1 cellular context compared by ENCODE assay signal in the genomic region with DNA sequence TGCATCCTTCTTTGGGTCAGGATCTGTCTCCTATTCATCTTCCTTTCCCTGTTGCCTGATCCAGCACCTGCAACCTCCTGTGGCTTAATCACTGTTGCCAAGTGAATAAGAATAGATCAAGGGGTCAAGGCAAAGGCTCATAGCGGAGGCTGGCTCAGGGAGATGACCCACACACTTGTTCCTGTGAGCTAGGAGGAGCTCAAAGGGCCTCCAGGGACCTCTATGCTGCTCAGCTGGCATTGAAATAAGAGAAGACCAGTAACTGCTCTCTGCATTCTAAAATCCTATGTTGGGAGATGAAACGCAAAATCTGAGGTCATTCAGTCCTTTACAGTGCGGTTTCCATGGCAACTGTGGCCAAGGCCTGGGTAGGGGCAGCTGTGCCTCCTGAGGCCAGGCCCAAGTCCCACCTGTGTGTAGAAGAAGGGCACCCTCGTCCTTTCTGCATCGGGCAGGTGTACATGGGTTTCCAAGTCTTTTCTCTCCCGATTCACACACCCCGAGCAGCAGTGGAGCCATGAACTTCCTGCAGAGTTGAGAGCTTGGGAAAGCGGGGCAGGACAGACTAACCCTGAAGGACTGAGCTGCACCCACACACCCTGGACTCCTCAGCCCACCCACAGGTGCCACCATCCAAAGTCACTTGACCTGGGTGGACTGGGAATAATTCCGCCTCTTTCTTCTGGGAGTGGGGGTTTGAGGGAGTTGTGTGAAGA.
TF ChIP-seq lines count a peak whose summit lies in the region.

No MANE protein-coding gene starts in this region.

TF ChIP-seq in H1, 55 proteins besides CTCF, POLR2A, EP300 and RAD21:
- no peak for TF ChIP-seq TAF7 (optimal IDR thresholded peaks at IDR 0.05; ENCODE audit: borderline replicate concordance, low read depth, low read length)
- TF ChIP-seq CTBP2 (IDR thresholded peaks at IDR 0.05; ENCODE audit: borderline replicate concordance, insufficient read depth, insufficient read length, low read length), result peak; percentile 82
- no peak for TF ChIP-seq YY1 (IDR thresholded peaks at IDR 0.05; ENCODE audit: low read depth, low read length)
- TF ChIP-seq CBX5 (IDR thresholded peaks at IDR 0.05; ENCODE audit: low read depth, low read length), result no peak
- no peak for TF ChIP-seq CHD2 (IDR thresholded peaks at IDR 0.05; ENCODE audit: low read length)
- TF ChIP-seq TAF1 (IDR thresholded peaks at IDR 0.05; ENCODE audit: low read depth, low read length), result 0 out of 2 replicates have a peak, but pooled peaks have one; percentile 18
- TF ChIP-seq, protein P1, sequence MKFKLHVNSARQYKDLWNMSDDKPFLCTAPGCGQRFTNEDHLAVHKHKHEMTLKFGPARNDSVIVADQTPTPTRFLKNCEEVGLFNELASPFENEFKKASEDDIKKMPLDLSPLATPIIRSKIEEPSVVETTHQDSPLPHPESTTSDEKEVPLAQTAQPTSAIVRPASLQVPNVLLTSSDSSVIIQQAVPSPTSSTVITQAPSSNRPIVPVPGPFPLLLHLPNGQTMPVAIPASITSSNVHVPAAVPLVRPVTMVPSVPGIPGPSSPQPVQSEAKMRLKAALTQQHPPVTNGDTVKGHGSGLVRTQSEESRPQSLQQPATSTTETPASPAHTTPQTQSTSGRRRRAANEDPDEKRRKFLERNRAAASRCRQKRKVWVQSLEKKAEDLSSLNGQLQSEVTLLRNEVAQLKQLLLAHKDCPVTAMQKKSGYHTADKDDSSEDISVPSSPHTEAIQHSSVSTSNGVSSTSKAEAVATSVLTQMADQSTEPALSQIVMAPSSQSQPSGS (IDR thresholded peaks at IDR 0.05; ENCODE audit: low read length), result peak; percentile 65; the same call in 1 of the 2 replicates
- TF ChIP-seq ASH2L (IDR thresholded peaks at IDR 0.05; ENCODE audit: low read length), result no peak
- 0 out of 4 replicates have a peak, but pooled peaks of 1 of the 2 experiments have one; percentile 25 for TF ChIP-seq SIN3A (conservative IDR thresholded peaks at IDR 0.05 in 1 of 2, IDR thresholded peaks at IDR 0.05 in 1 of 2; ENCODE audit: low read depth in 1 of 2, low read length in 2 of 2)
- no peak for TF ChIP-seq SIRT6 (IDR thresholded peaks at IDR 0.05; ENCODE audit: low read length)
- TF ChIP-seq NANOG (IDR thresholded peaks at IDR 0.05; ENCODE audit: insufficient read depth, low read depth, low read length, poor library complexity, severe bottlenecking), result peak; percentile 98
- peak; percentile 70 for TF ChIP-seq SP1 (IDR thresholded peaks at IDR 0.05; ENCODE audit: low read depth, low read length)
- no peak for TF ChIP-seq CHD1 (IDR thresholded peaks at IDR 0.05; ENCODE audit: low read depth, low read length)
- peak; percentile 62; the same call in 1 of the 2 replicates for TF ChIP-seq SP4 (IDR thresholded peaks at IDR 0.05; ENCODE audit: low read length)
- peak; percentile 83; the same call in 1 of the 2 replicates for TF ChIP-seq POU5F1 (IDR thresholded peaks at IDR 0.05; ENCODE audit: low read depth, low read length)
- TF ChIP-seq EGR1 (IDR thresholded peaks at IDR 0.05; ENCODE audit: borderline replicate concordance, low read depth, low read length), result no peak
- TF ChIP-seq TCF12 (IDR thresholded peaks at IDR 0.05; ENCODE audit: low read depth, low read length), result peak; percentile 96
- TF ChIP-seq FOSL1 (IDR thresholded peaks at IDR 0.05; ENCODE audit: insufficient read depth, low read depth, low read length), result no peak
- TF ChIP-seq POLR2AphosphoS5 (IDR thresholded peaks at IDR 0.05; ENCODE audit: low read depth, low read length), result no peak
